In genomic region chr21:44773291-44773932, GRCh38 we compare ENCODE assay signal across 12 cellular contexts.
DNase-seq lines count a peak whose midpoint lies in the region; ATAC-seq and TF ChIP-seq lines count a peak whose summit lies in the region.
"Had no signal": no experiment of that assay in that cellular context is flagged by ENCODE, and none has a peak within 500 bp of the region (broad histone marks: within the 10 kb centered on the region; RNA-seq: fewer than 3 reads in every experiment).

No MANE protein-coding gene starts in this region.

- H3K36me3 Mint-ChIP-seq in nephron progenitor cell (ENCODE audit: low read depth): peaks cover 64% of the 10 kb centered on the region

- H3K4me1 Mint-ChIP-seq in nephron progenitor cell: peaks cover 60% of the 10 kb centered on the region

- TF ChIP-seq CTCF in VCaP (conservative IDR thresholded peaks at IDR 0.05) (no peak), nephron progenitor cell (IDR thresholded peaks at IDR 0.05) (no peak)

- DNase-seq in COR-L47 (lab: John Stamatoyannopoulos, UW) (peak; percentile 86), NCI-H187 (lab: John Stamatoyannopoulos, UW) (peak; percentile 56 to 85), nephron progenitor cell (peak; percentile 64), COLO829 (ENCODE audit: low spot score) (no peak)
- DNase-seq: activated naive CD8-positive, alpha-beta T cell treated with anti-CD3 and anti-CD28 coated beads, Interleukin-2, amount 10 ng/mL, durations not matched to agents 7 days and 5 days; C1 segment of cervical spinal cord; lower lobe of right lung; testis had no signal

- H3K27ac ChIP-seq in VCaP: peak overlapping the region; percentile 79
- H3K27ac ChIP-seq: lower lobe of right lung, testis had no signal

- H3K27ac Mint-ChIP-seq in nephron progenitor cell: no peak overlapping the region
- H3K27ac Mint-ChIP-seq: activated naive CD8-positive, alpha-beta T cell treated with anti-CD3 and anti-CD28 coated beads, Interleukin-2, amount 10 ng/mL, durations not matched to agents 7 days and 5 days had no signal

- H3K4me3 Mint-ChIP-seq in nephron progenitor cell: no peak overlapping the region
- H3K4me3 Mint-ChIP-seq: activated naive CD8-positive, alpha-beta T cell treated with anti-CD3 and anti-CD28 coated beads, Interleukin-2, amount 10 ng/mL, durations not matched to agents 7 days and 5 days had no signal

- H3K27me3 Mint-ChIP-seq in nephron progenitor cell (ENCODE audit: low read depth, poor library complexity): no peaks in the 10 kb centered on the region
- H3K27me3 Mint-ChIP-seq: activated naive CD8-positive, alpha-beta T cell treated with anti-CD3 and anti-CD28 coated beads, Interleukin-2, amount 10 ng/mL, durations not matched to agents 7 days and 5 days had no signal

- no peaks in the 10 kb centered on the region for H3K9me3 Mint-ChIP-seq in nephron progenitor cell
- H3K9me3 Mint-ChIP-seq: activated naive CD8-positive, alpha-beta T cell treated with anti-CD3 and anti-CD28 coated beads, Interleukin-2, amount 10 ng/mL, durations not matched to agents 7 days and 5 days had no signal

- ATAC-seq in GM19452 (IDR thresholded peaks at IDR 0.05; ENCODE audit: unreplicated experiment) (no peak), HG02938 (IDR thresholded peaks at IDR 0.05; ENCODE audit: unreplicated experiment) (no peak), HG03460 (IDR thresholded peaks at IDR 0.05; ENCODE audit: unreplicated experiment) (no peak)
- ATAC-seq: lower lobe of right lung had no signal
